1 cellular context compared by ENCODE assay signal in genomic region chr12:32679091-32679909, GRCh38.
TF ChIP-seq lines count a peak whose summit lies in the region.

DNM1L (plus strand) TSS chr12:32679301; CDS start chr12:32679364, 63 bp downstream.

TF ChIP-seq in K562, 482 proteins besides CTCF, POLR2A, EP300 and RAD21 (continued from another document and continues in another):
- TF ChIP-seq PRDM10 (IDR thresholded peaks at IDR 0.05; ENCODE audit: partially characterized antibody) (peak; percentile 7), ARNT (IDR thresholded peaks at IDR 0.05) (no peak), ZNF518B (CRISPR knock-in tag; IDR thresholded peaks at IDR 0.05) (no peak), ZBTB2 (IDR thresholded peaks at IDR 0.05) (no peak), ETV5 (CRISPR knock-in tag; IDR thresholded peaks at IDR 0.05; ENCODE audit: low read depth) (peak; percentile 57; the same call in 1 of the 2 replicates), CHD7 (IDR thresholded peaks at IDR 0.05; ENCODE audit: low read depth, low read length) (no peak), EWSR1 (IDR thresholded peaks at IDR 0.05; ENCODE audit: borderline replicate concordance, low read depth, partially characterized antibody) (no peak), HDAC8 (tag; IDR thresholded peaks at IDR 0.05) (no peak), NFRKB (IDR thresholded peaks at IDR 0.05; ENCODE audit: low read depth) (no peak; the same call in 1 of the 2 replicates), BRF2 (IDR thresholded peaks at IDR 0.05; ENCODE audit: borderline replicate concordance, insufficient read depth, insufficient read length) (no peak), SAP30 (IDR thresholded peaks at IDR 0.05; ENCODE audit: borderline replicate concordance, insufficient read depth, low read depth, low read length, poor library complexity, severe bottlenecking) (peak; percentile 88), KLF13 (tag; IDR thresholded peaks at IDR 0.05; ENCODE audit: borderline replicate concordance, low read depth) (peak; percentile 62; the same call in 1 of the 2 replicates), FUS (optimal IDR thresholded peaks at IDR 0.05; ENCODE audit: low read depth, low read length) (peak; percentile 55), TEAD4 (IDR thresholded peaks at IDR 0.05; ENCODE audit: low read length) (0 out of 2 replicates have a peak, but pooled peaks have one; percentile 5), TEAD4 (CRISPR knock-in tag; IDR thresholded peaks at IDR 0.05; ENCODE audit: borderline replicate concordance) (no peak), TGIF2 (CRISPR knock-in tag; IDR thresholded peaks at IDR 0.05) (no peak), KAT7 (CRISPR knock-in tag; IDR thresholded peaks at IDR 0.05; ENCODE audit: borderline replicate concordance) (no peak), ATF7 (IDR thresholded peaks at IDR 0.05) (peak; percentile 56; the same call in 1 of the 2 replicates), SAFB2 (IDR thresholded peaks at IDR 0.05; ENCODE audit: borderline replicate concordance, low read depth, low read length, severe bottlenecking) (no peak), PPARD (CRISPR knock-in tag; IDR thresholded peaks at IDR 0.05) (no peak), PATZ1 (CRISPR knock-in tag; IDR thresholded peaks at IDR 0.05; ENCODE audit: borderline replicate concordance) (no peak), E2F8 (IDR thresholded peaks at IDR 0.05; ENCODE audit: low read depth, partially characterized antibody) (no peak), HIVEP1 (CRISPR knock-in tag; IDR thresholded peaks at IDR 0.05) (no peak)
